ENCODE assay signal across 25 cellular contexts in the genomic region with DNA sequence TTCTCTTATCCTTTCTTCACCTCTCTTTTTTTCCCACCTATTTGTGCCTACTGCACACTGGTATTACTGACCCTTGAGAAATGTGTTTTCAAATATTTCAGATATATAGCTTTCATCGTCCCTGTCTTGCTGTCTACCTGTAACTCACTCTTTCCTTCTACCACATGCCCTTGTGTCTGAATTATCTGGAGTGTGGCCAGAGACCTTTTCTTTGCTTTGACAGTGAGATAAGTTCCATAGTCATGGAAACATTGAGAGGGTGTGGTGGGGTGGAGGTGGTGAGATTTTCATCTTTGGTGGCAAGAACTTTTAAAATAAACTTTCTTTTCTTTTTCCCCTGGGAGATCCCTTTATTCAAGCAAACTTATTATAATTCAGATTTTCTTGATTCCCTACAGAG.
"Had no signal": no experiment of that assay in that cellular context is flagged by ENCODE, and none has a peak within 500 bp of the region (broad histone marks: within the 10 kb centered on the region; RNA-seq: fewer than 3 reads in every experiment).

No MANE protein-coding gene starts in this region.

- H3K27ac Mint-ChIP-seq: activated CD4-positive, alpha-beta memory T cell treated with anti-CD3 and anti-CD28 coated beads for 36 hours; brain; T-helper 1 cell treated with Interleukin-12 subunit alpha and Interleukin-12 subunit beta and Interleukin-4 antibody, amounts not matched to agents 30 μg/mL and 1 μg/mL, for 36 hours; T-helper 2 cell treated with Interferon-gamma antibody and Interleukin-4, amounts not matched to agents 5 μg/mL and 100 μg/mL, for 36 hours had no signal

- ATAC-seq: PC-3 had no signal

- H3K27me3 Mint-ChIP-seq: activated CD4-positive, alpha-beta memory T cell treated with anti-CD3 and anti-CD28 coated beads for 36 hours had no signal

- DNase-seq: activated CD4-positive, alpha-beta memory T cell treated with anti-CD3 and anti-CD28 coated beads for 36 hours; activated CD4-positive, alpha-beta T cell treated with anti-CD3 and anti-CD28 coated beads, Interleukin-2, amount 50 U/mL, for 1 hour; activated gamma-delta T cell treated with Interleukin-2 at 50 U/mL for 16 hours; activated naive CD4-positive, alpha-beta T cell treated with anti-CD3 and anti-CD28 coated beads, Interleukin-2, amount 50 U/mL, for 16 hours; activated T-cell treated with anti-CD3 and anti-CD28 coated beads, Interleukin-2, amount 50 U/mL, for 1 hour; anterior cingulate cortex; caudate nucleus; Karpas-422; KBM-7; NCI-H1105; NCI-H1417 treated with DMSO at 0.1 percent for 48 hours; NCI-H187 treated with DMSO at 0.1 percent for 48 hours; NCI-H2171 treated with DMSO at 0.1 percent for 48 hours; NCI-H2227 treated with DMSO at 0.1 percent for 48 hours; NCI-H446; NCI-H524; PC-3; Peyer's patch; RPMI8226; SHP77 treated with DMSO at 0.1 percent for 48 hours; SK-N-SH had no signal

- H3K9me3 Mint-ChIP-seq: activated CD4-positive, alpha-beta memory T cell treated with anti-CD3 and anti-CD28 coated beads for 36 hours; activated T-helper 1 cell treated with anti-CD3 and anti-CD28 coated beads, Interleukin-12 subunit alpha, Interleukin-12 subunit beta, Interleukin-2, Interleukin-4 antibody, amounts not matched to agents 30 ng/mL and 10 ng/mL and 1 ng/mL, durations not matched to agents 14 hours and 24 hours and 36 hours; brain; T-helper 1 cell treated with Interleukin-12 subunit alpha and Interleukin-12 subunit beta and Interleukin-4 antibody, amounts not matched to agents 30 μg/mL and 1 μg/mL, for 36 hours; T-helper 2 cell treated with Interferon-gamma antibody and Interleukin-4, amounts not matched to agents 5 μg/mL and 100 μg/mL, for 36 hours had no signal

- H3K36me3 Mint-ChIP-seq: activated CD4-positive, alpha-beta memory T cell treated with anti-CD3 and anti-CD28 coated beads for 36 hours; brain had no signal

- H3K4me3 Mint-ChIP-seq: activated CD4-positive, alpha-beta memory T cell treated with anti-CD3 and anti-CD28 coated beads for 36 hours; activated T-helper 1 cell treated with anti-CD3 and anti-CD28 coated beads, Interleukin-12 subunit alpha, Interleukin-12 subunit beta, Interleukin-2, Interleukin-4 antibody, amounts not matched to agents 30 ng/mL and 10 ng/mL and 1 ng/mL, durations not matched to agents 14 hours and 24 hours and 36 hours; brain; T-helper 1 cell treated with Interleukin-12 subunit alpha and Interleukin-12 subunit beta and Interleukin-4 antibody, amounts not matched to agents 30 μg/mL and 1 μg/mL, for 36 hours; T-helper 2 cell treated with Interferon-gamma antibody and Interleukin-4, amounts not matched to agents 5 μg/mL and 100 μg/mL, for 36 hours had no signal
